ENCODE assay signal across 1 cellular context in genomic region chr16:66617728-66618127, GRCh38.
TF ChIP-seq lines count a peak whose summit lies in the region.

No MANE protein-coding gene starts in this region.

TF ChIP-seq in endothelial cell of umbilical vein, 7 proteins besides CTCF, POLR2A, EP300 and RAD21:
- TF ChIP-seq FOS (IDR thresholded peaks at IDR 0.05; ENCODE audit: borderline replicate concordance, insufficient read depth, low read length) (no peak), MAX (IDR thresholded peaks at IDR 0.05; ENCODE audit: insufficient read depth, insufficient read length) (no peak), GATA2 (IDR thresholded peaks at IDR 0.05; ENCODE audit: insufficient read depth, insufficient read length, low read depth, low read length) (no peak), JUN (IDR thresholded peaks at IDR 0.05; ENCODE audit: borderline replicate concordance, insufficient read depth, insufficient read length, low read depth) (no peak), MYC (IDR thresholded peaks at IDR 0.05; ENCODE audit: low read depth, low read length) (no peak), POLR2AphosphoS5 (IDR thresholded peaks at IDR 0.05; ENCODE audit: insufficient read depth, low read depth, low read length) (no peak), EZH2 (IDR thresholded peaks at IDR 0.05; ENCODE audit: borderline replicate concordance, low read depth, low read length, severe bottlenecking) (no peak)
TF ChIP-seq in endothelial cell of umbilical vein: peak in this region for 0.
